8 cellular contexts compared by ENCODE assay signal in the genomic region with DNA sequence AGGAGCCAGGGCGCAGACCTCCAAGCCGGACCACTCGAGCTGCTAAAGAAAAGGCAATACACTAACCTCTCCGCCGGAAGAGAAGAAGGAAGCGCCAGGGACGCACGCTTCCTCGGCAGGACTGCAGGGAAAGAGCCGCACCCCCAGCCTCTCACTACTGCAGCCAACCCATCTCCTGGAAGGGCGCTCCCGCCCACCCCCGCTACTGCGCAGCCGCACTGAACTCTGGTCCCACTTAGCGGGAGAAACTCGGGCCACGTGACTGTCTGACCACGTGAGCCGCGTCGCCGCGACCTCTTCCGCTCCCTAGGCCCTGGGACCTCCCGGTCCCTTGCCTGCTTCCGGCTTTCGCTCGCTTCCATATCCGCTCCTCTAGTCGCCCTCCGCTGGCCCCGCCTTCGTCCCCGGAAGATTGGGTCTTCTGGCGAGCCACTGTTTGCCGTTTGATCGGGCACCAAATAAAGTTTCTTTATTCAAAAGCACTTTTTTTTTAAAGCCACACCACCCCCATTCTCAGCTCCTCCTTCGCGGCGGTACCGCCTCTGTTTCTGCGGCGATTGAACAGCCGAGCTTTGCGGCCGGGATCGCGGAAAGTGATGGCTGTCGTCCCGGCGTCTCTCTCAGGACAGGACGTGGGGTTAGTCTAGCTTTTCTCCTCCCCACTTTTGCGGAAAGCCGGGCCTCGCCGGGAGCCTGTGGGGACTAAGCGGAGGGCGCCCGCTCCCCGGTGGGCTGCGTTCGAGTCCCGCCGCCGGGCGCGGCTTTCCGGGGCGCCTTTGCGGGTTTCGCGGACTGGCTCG. TPM values are rescaled to one million over a fixed set of nuclear protein-coding genes. Genes with fewer than 3 reads are reported as not detected.
DNase-seq lines count a peak whose midpoint lies in the region; ATAC-seq and TF ChIP-seq lines count a peak whose summit lies in the region.

A gene with protein sequence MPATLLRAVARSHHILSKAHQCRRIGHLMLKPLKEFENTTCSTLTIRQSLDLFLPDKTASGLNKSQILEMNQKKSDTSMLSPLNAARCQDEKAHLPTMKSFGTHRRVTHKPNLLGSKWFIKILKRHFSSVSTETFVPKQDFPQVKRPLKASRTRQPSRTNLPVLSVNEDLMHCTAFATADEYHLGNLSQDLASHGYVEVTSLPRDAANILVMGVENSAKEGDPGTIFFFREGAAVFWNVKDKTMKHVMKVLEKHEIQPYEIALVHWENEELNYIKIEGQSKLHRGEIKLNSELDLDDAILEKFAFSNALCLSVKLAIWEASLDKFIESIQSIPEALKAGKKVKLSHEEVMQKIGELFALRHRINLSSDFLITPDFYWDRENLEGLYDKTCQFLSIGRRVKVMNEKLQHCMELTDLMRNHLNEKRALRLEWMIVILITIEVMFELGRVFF (minus strand): TSS at position 177 of the 800 bp plus-strand sequence. CDS start 6,315 bp downstream, outside the sequence.

- no peaks in the 10 kb centered on the region for H3K27me3 ChIP-seq in prostate gland (replicated peaks; ENCODE audit: insufficient read depth)

- ATAC-seq in GM18499 (IDR thresholded peaks at IDR 0.05; ENCODE audit: insufficient read depth, unreplicated experiment), result peak; percentile 86
- peak; percentile 98 for ATAC-seq in HG02943 (IDR thresholded peaks at IDR 0.05; ENCODE audit: low read depth, unreplicated experiment)
- peak; percentile 99 for ATAC-seq in left ventricle myocardium superior

- intact Hi-C loops in T-helper 2 cell treated with Interferon-gamma antibody and Interleukin-4, amounts not matched to agents 100 ng/mL and 5 ng/mL, for 36 hours (cut with micrococcal nuclease), result loop anchor here (1.0 to 10.0 kb wide), 9 partner anchors 23 to 1550 kb away; a partner anchor contains a TSS
- intact Hi-C loops in left ventricle myocardium superior (cut with micrococcal nuclease) (no loop called here), prostate gland (cut with DNase I) (loop anchor here (2.0 to 5.0 kb wide), 2 partner anchors 45 to 59 kb away; no protein-coding TSS in a partner anchor)

- TF ChIP-seq CTCF in prostate gland (IDR thresholded peaks at IDR 0.05), result peak in 2 of 4 experiments; percentile 3 to 10

- no peaks in the 10 kb centered on the region for H3K36me3 ChIP-seq in prostate gland
- H3K36me3 ChIP-seq in urinary bladder (ENCODE audit: insufficient read depth), result no peaks in the 10 kb centered on the region

- no peaks in the 10 kb centered on the region for H3K9me3 ChIP-seq in prostate gland

- TF ChIP-seq POLR2A in prostate gland (IDR thresholded peaks at IDR 0.05), result peak; percentile 68

- peak within 1 kb of the TSS; percentile 61 to 80 for H3K4me3 ChIP-seq in prostate gland
- peak within 1 kb of the TSS; percentile 88 for H3K4me3 ChIP-seq in urinary bladder (ENCODE audit: low read depth, low read length)

- H3K27ac ChIP-seq in prostate gland (peak within 1 kb of the TSS; percentile 89), urinary bladder (ENCODE audit: low read depth) (peak within 1 kb of the TSS; percentile 77)

- peak; percentile 98 for DNase-seq in NCI-H187 treated with DMSO at 0.1 percent for 48 hours (lab: John Stamatoyannopoulos, UW)
- peak; percentile 89 to 100 (median 99) for DNase-seq in anterior cingulate cortex (lab: John Stamatoyannopoulos, UW)
- peak; percentile 100 for DNase-seq in left ventricle myocardium superior
- DNase-seq in prostate gland (ENCODE audit: low spot score), result peak; percentile 100

- WGBS in prostate gland, result under 1% methylated on average over 63 of the region's 74 CpGs
- under 1% methylated on average over 74 of the region's 74 CpGs for WGBS in urinary bladder

- peaks cover 6% of the 10 kb centered on the region for H3K4me1 ChIP-seq in prostate gland (replicated peaks)
- no peaks in the 10 kb centered on the region for H3K4me1 ChIP-seq in urinary bladder (ENCODE audit: insufficient read depth)

RNA-seq across cellular contexts. Expression of the gene that starts here (rescaled TPM):
- 14.9 and 17.1 TPM in 2 replicates for total RNA-seq in T-helper 2 cell treated with Interferon-gamma antibody and Interleukin-4, amounts not matched to agents 100 ng/mL and 5 ng/mL, for 36 hours
- total RNA-seq in left ventricle myocardium superior, result 18.7 TPM
- total RNA-seq in prostate gland, result 10 to 100 TPM; 17.1 to 22.9 TPM
- 41.1 TPM for total RNA-seq in urinary bladder
- 11.2 TPM for polyA plus RNA-seq in urinary bladder

Comparison
In these comparisons a context has a peak if more than half of its experiments do, and no peak if none do; other contexts are left out.
1. Peak in every context shown above with its lines: DNase-seq, ATAC-seq, H3K4me3 ChIP-seq and H3K27ac ChIP-seq.